ENCODE assay signal across 8 cellular contexts in genomic region chr7:37341033-37341630, GRCh38.
DNase-seq lines count a peak whose midpoint lies in the region; ATAC-seq, FAIRE-seq and TF ChIP-seq lines count a peak whose summit lies in the region.

No MANE protein-coding gene starts in this region.

- peaks cover 78% of the 10 kb centered on the region for H3K4me1 Mint-ChIP-seq in activated naive CD8-positive, alpha-beta T cell treated with anti-CD3 and anti-CD28 coated beads, Interleukin-2, amount 50 U/mL, for 24 hours

- WGBS in body of pancreas, 2 donors: 37 to 52% methylated on average over 5 to 6 of the region's 6 CpGs
- 48 to 65% (median 55%) methylated on average over 6 of the region's 6 CpGs for WGBS in small intestine, 3 donors

- H3K9me3 Mint-ChIP-seq in activated naive CD8-positive, alpha-beta T cell treated with anti-CD3 and anti-CD28 coated beads, Interleukin-2, amount 50 U/mL, for 24 hours: no peaks in the 10 kb centered on the region

- no peak for DNase-seq in activated naive CD8-positive, alpha-beta T cell treated with anti-CD3 and anti-CD28 coated beads, Interleukin-2, amount 50 U/mL, for 24 hours
- DNase-seq in NOMO-1 treated with dmso at 0.1 percent for 144 hours (lab: John Stamatoyannopoulos, UW; ENCODE audit: unreplicated experiment) (no peak), body of pancreas (no peak), small intestine (no peak), NCI-H1436 treated with DMSO at 0.1 percent for 48 hours (lab: John Stamatoyannopoulos, UW) (no peak)

- no peaks in the 10 kb centered on the region for H3K4me1 ChIP-seq in body of pancreas
- H3K4me1 ChIP-seq in small intestine (ENCODE audit: control insufficient read depth in 2 of 2, insufficient read depth in 1 of 2, low read depth in 1 of 2, low read length in 1 of 2): no peaks in the 10 kb centered on the region

- no peak for TF ChIP-seq POLR2A in body of pancreas (IDR thresholded peaks at IDR 0.05)

- FAIRE-seq in small intestine (lab: Jason Lieb, UNC): no peak

- peaks cover 52% of the 10 kb centered on the region for H3K36me3 Mint-ChIP-seq in activated naive CD8-positive, alpha-beta T cell treated with anti-CD3 and anti-CD28 coated beads, Interleukin-2, amount 50 U/mL, for 24 hours (ENCODE audit: low read depth)

- ATAC-seq in GM18502 (IDR thresholded peaks at IDR 0.05; ENCODE audit: poor library complexity, unreplicated experiment) (peak; percentile 57), GM21390 (IDR thresholded peaks at IDR 0.05; ENCODE audit: unreplicated experiment) (peak; percentile 38), HG03354 (IDR thresholded peaks at IDR 0.05; ENCODE audit: poor library complexity, severe bottlenecking, unreplicated experiment) (peak; percentile 50), body of pancreas (no peak)
- peak; percentile 46 for ATAC-seq in activated naive CD8-positive, alpha-beta T cell treated with anti-CD3 and anti-CD28 coated beads, Interleukin-2, amount 50 U/mL, for 24 hours

- peak overlapping the region; percentile 97 for H3K27ac Mint-ChIP-seq in activated naive CD8-positive, alpha-beta T cell treated with anti-CD3 and anti-CD28 coated beads, Interleukin-2, amount 50 U/mL, for 24 hours

- intact Hi-C loops in body of pancreas (cut with DNase I): no loop called here

- H3K27ac ChIP-seq in body of pancreas: no peak overlapping the region
- peak overlapping the region in 1 of 2 donors; percentile 26 for H3K27ac ChIP-seq in small intestine (ENCODE audit: low read depth in 1 of 2, low read length in 1 of 2)

- H3K4me3 Mint-ChIP-seq in activated naive CD8-positive, alpha-beta T cell treated with anti-CD3 and anti-CD28 coated beads, Interleukin-2, amount 50 U/mL, for 24 hours: peak overlapping the region; percentile 88

- TF ChIP-seq CTCF in body of pancreas (IDR thresholded peaks at IDR 0.05): no peak

- H3K27me3 ChIP-seq in body of pancreas (no peaks in the 10 kb centered on the region), small intestine (ENCODE audit: control insufficient read depth in 2 of 2, insufficient read depth in 2 of 2, low read length in 2 of 2) (no peaks in the 10 kb centered on the region)

- H3K27me3 Mint-ChIP-seq in activated naive CD8-positive, alpha-beta T cell treated with anti-CD3 and anti-CD28 coated beads, Interleukin-2, amount 50 U/mL, for 24 hours: no peaks in the 10 kb centered on the region

- no peaks in the 10 kb centered on the region for H3K9me3 ChIP-seq in body of pancreas
- H3K9me3 ChIP-seq in small intestine (ENCODE audit: control insufficient read depth, low read depth): no peaks in the 10 kb centered on the region

- H3K4me3 ChIP-seq in body of pancreas: no peak overlapping the region
- H3K4me3 ChIP-seq in small intestine (ENCODE audit: low read depth in 1 of 2, low read length in 2 of 2): no peak overlapping the region

- H3K36me3 ChIP-seq in body of pancreas (replicated peaks in 1 of 2; ENCODE audit: insufficient read depth in 1 of 2, low read depth in 2 of 2) (no peaks in the 10 kb centered on the region), small intestine (ENCODE audit: control insufficient read depth in 2 of 2, insufficient read depth in 2 of 2, low read length in 2 of 2) (no peaks in the 10 kb centered on the region)
